Comparison of ENCODE assay signal across 19 cellular contexts in genomic region chr2:231519975-231520555, GRCh38. TPM values are rescaled to one million over a fixed set of nuclear protein-coding genes. Genes with fewer than 3 reads are reported as not detected.
"Had no signal": no experiment of that assay in that cellular context is flagged by ENCODE, and none has a peak within 500 bp of the region (broad histone marks: within the 10 kb centered on the region; RNA-seq: fewer than 3 reads in every experiment).

No MANE protein-coding gene starts in this region.

- ATAC-seq: activated CD8-positive, alpha-beta T cell treated with anti-CD3 and anti-CD28 coated beads for 36 hours; activated T-cell treated with anti-CD3 and anti-CD28 coated beads, Interleukin-2, amount 50 U/mL, for 72 hours had no signal

- H3K9me3 ChIP-seq: adrenal gland, spleen had no signal

- H3K27ac ChIP-seq: adrenal gland, spleen had no signal

- H3K27me3 ChIP-seq: adrenal gland, spleen had no signal

- H3K36me3 ChIP-seq: adrenal gland, spleen had no signal

- H3K4me3 ChIP-seq: adrenal gland, lung, spleen had no signal

- DNase-seq: activated CD4-positive, alpha-beta T cell treated with anti-CD3 and anti-CD28 coated beads for 48 hours; activated CD4-positive, CD25-positive, alpha-beta regulatory T cell; activated CD8-positive, alpha-beta T cell treated with anti-CD3 and anti-CD28 coated beads for 36 hours; activated gamma-delta T cell; activated T-cell treated with anti-CD3 and anti-CD28 coated beads, Interleukin-2, amount 50 U/mL, for 72 hours; foreskin melanocyte; glutamatergic neuron; hypothalamus; midbrain; spleen; stimulated activated naive CD4-positive, alpha-beta T cell; SW 1271 had no signal

RNA-seq across cellular contexts. Expression of gene NMUR1, which starts 10.2 kb away (rescaled TPM):
- total RNA-seq: dermis microvascular lymphatic vessel endothelial cell, epithelial cell of proximal tubule, myocyte, neural crest cell had no signal
- polyA plus RNA-seq: keratinocyte had no signal
